Comparison of ENCODE assay signal across 8 cellular contexts in the genomic region with DNA sequence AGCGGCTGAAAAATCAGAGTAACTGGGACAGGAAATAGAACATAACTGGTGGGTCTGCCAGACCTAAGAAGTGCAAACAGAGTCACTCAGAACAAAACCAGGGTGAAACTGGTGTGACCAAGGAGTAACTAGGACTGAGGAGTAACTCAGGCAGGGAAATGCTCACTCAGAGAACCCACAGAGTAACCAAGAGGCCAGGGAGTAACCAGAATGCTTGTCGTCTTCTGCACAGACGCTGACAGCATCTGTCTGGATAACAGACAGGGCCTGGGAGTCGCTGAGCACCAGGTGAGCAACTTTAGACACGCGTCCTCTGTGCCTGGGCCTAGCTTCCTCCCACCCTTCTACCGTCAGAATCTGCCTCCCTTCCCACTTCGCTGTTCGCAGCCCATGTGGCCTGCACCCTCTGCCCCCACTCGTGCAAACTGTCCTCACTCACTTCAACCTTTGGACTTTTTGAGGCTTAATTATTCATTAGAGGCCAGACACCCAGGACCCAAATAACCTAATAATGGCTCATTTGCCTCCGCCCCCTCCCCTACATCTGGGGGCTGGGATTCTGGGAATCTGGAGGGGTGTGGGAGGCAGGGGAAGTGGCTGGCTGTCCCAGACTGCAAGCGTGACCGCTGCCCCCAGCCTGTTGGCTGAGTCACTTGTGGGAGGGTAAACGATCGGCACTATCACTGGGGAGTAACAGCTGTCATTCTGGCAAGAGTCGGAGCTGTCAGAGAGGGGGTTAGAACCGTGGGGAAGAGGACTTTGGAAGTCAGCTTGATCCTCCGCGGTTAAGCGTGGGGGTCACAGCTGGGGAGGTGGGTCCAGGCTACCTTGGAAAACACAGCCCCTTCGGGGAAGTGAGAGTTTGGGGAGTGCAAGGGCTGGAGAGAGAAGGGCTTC. TPM values are rescaled to one million over a fixed set of nuclear protein-coding genes. Genes with fewer than 3 reads are reported as not detected.
DNase-seq lines count a peak whose midpoint lies in the region; ATAC-seq lines count a peak whose summit lies in the region.

No MANE protein-coding gene starts in this region.

- H3K4me3 ChIP-seq in rectal smooth muscle tissue (ENCODE audit: low read length) = peak overlapping the region; percentile 80

- peak; percentile 63 for ATAC-seq in Right ventricle myocardium superior (ENCODE audit: poor library complexity)
- no peak for ATAC-seq in Right ventricle myocardium inferior
- ATAC-seq in HG02943 (IDR thresholded peaks at IDR 0.05; ENCODE audit: low read depth, unreplicated experiment) = peak; percentile 89

- H3K27me3 ChIP-seq in rectal smooth muscle tissue (ENCODE audit: control insufficient read depth, insufficient read depth, low read length) = no peaks in the 10 kb centered on the region

- intact Hi-C loops in Right ventricle myocardium superior (cut with DNase I) = no loop called here
- intact Hi-C loops in Right ventricle myocardium inferior (cut with DNase I) = loop anchor here (5.0 kb wide), 1 partner anchor 34 kb away; no protein-coding TSS in a partner anchor

- H3K4me1 ChIP-seq in rectal smooth muscle tissue (ENCODE audit: control insufficient read depth, insufficient read depth, low read length) = peaks cover 2% of the 10 kb centered on the region

- peaks cover 4% of the 10 kb centered on the region for H3K36me3 ChIP-seq in rectal smooth muscle tissue (ENCODE audit: control insufficient read depth, insufficient read depth, low read length)

- peak overlapping the region; percentile 13 for H3K9ac ChIP-seq in rectal smooth muscle tissue (ENCODE audit: low read length)

- DNase-seq in Right ventricle myocardium superior = no peak
- no peak for DNase-seq in Right ventricle myocardium inferior (ENCODE audit: missing footprints)
- peak; percentile 43 for DNase-seq in NCI-H82 treated with DMSO at 0.1 percent for 48 hours (lab: John Stamatoyannopoulos, UW; ENCODE audit: unreplicated experiment)
- peak; percentile 78 for DNase-seq in activated T-cell treated with anti-CD3 and anti-CD28 coated beads, Interleukin-2, amount 50 U/mL, for 48 hours
- peak; percentile 38 for DNase-seq in germinal center (ENCODE audit: low spot score)
- DNase-seq in cortex of kidney (lab: John Stamatoyannopoulos, UW) = no peak

- peak overlapping the region; percentile 12 for H3K27ac ChIP-seq in rectal smooth muscle tissue (ENCODE audit: low read depth, low read length)

RNA-seq across cellular contexts. Expression of gene AQP3, which starts 0.6 kb away (rescaled TPM):
- 16.3 TPM for total RNA-seq in Right ventricle myocardium superior
- total RNA-seq in Right ventricle myocardium inferior = 16.3 TPM

RNA-seq across cellular contexts. Expression of gene NOL6, which starts 27.0 kb away (rescaled TPM):
- 13.0 TPM for total RNA-seq in Right ventricle myocardium superior
- total RNA-seq in Right ventricle myocardium inferior = 13.0 TPM

RNA-seq across cellular contexts. Expression of gene AQP7, which starts 44.4 kb away (rescaled TPM):
- total RNA-seq in Right ventricle myocardium superior = 155 TPM
- total RNA-seq in Right ventricle myocardium inferior = 147 TPM

Comparison
In these comparisons a context has a peak if more than half of its experiments do, and no peak if none do; other contexts are left out.
1. DNase-seq: peak in NCI-H82 treated with DMSO at 0.1 percent for 48 hours (single experiment), activated T-cell treated with anti-CD3 and anti-CD28 coated beads, Interleukin-2, amount 50 U/mL, for 48 hours (2 of 2) and germinal center (single experiment); none in Right ventricle myocardium superior (single experiment), Right ventricle myocardium inferior (single experiment) and cortex of kidney (single experiment).